ENCODE assay signal across 9 cellular contexts in genomic region chr14:88793259-88793625, GRCh38. TPM values are rescaled to one million over a fixed set of nuclear protein-coding genes. Genes with fewer than 3 reads are reported as not detected.
A peak's percentile ranks its signal among the peaks of the same experiment; 100 is the strongest.
DNase-seq lines count a peak whose midpoint lies in the region; ATAC-seq and TF ChIP-seq lines count a peak whose summit lies in the region.
"Had no signal": no experiment of that assay in that cellular context is flagged by ENCODE, and none has a peak within 500 bp of the region (broad histone marks: within the 10 kb centered on the region; RNA-seq: fewer than 3 reads in every experiment).

No MANE protein-coding gene starts in this region.

- TF ChIP-seq CTCF in KMS-11 (conservative IDR thresholded peaks at IDR 0.05; ENCODE audit: low read depth, low read length): no peak
- TF ChIP-seq CTCF in astrocyte of the cerebellum (IDR thresholded peaks at IDR 0.05; ENCODE audit: low read depth, low read length, missing control alignments): no peak
- no peak for TF ChIP-seq CTCF in left lung (IDR thresholded peaks at IDR 0.05)

- no peaks in the 10 kb centered on the region for H3K79me2 ChIP-seq in KMS-11 (ENCODE audit: insufficient read depth, low read depth)

- in situ Hi-C loops in astrocyte of the cerebellum (cut with HindIII; ENCODE audit: low sequenced_read_pairs): no loop called here

- H4K20me1 ChIP-seq in KMS-11 (ENCODE audit: insufficient read depth): no peaks in the 10 kb centered on the region

- DNase-seq in astrocyte of the cerebellum (ENCODE audit: low read depth) (no peak), left lung (peak in 1 of 2 donors; percentile 24), substantia nigra (lab: John Stamatoyannopoulos, UW) (peak in 13 of 49 donors; percentile 4 to 85 (median 26)), midbrain (lab: John Stamatoyannopoulos, UW) (no peak)
- DNase-seq in effector CD4-positive, alpha-beta T cell: no peak
- DNase-seq in activated CD8-positive, alpha-beta memory T cell treated with anti-CD3 and anti-CD28 coated beads, Interleukin-2, amount 50 U/mL, for 48 hours: no peak

- peak overlapping the region; percentile 48 for H3K4me2 ChIP-seq in KMS-11

- ATAC-seq in left lung (no peak), GM19328 (IDR thresholded peaks at IDR 0.05; ENCODE audit: unreplicated experiment) (no peak)

- H3K4me3 ChIP-seq in KMS-11 (IDR thresholded peaks at IDR 0.05; ENCODE audit: insufficient read depth, low read depth, low read length) (no peak overlapping the region), astrocyte of the cerebellum (ENCODE audit: low read depth, low read length) (peak overlapping the region; percentile 47), left lung (peak overlapping the region; percentile 52 to 59)

- peak overlapping the region; percentile 41; the same call in 1 of the 2 replicates for H3K9ac ChIP-seq in KMS-11

- H3K27ac ChIP-seq in KMS-11 (peak overlapping the region; percentile 46; the same call in 1 of the 2 replicates), left lung (peak overlapping the region in 1 of 2 donors; percentile 64), substantia nigra (ENCODE audit: low read depth, low read length, poor library complexity, severe bottlenecking) (peak overlapping the region; percentile 42)

- H3K27me3 ChIP-seq in KMS-11 (ENCODE audit: insufficient read depth, low read depth): no peaks in the 10 kb centered on the region
- H3K27me3 ChIP-seq in left lung: peaks cover 17 to 43% of the 10 kb centered on the region in 2 donors

- peak overlapping the region; percentile 90 for H2AFZ ChIP-seq in KMS-11 (ENCODE audit: low read depth)

- peaks cover 16% of the 10 kb centered on the region for H3K4me1 ChIP-seq in KMS-11 (ENCODE audit: low read depth, poor library complexity, severe bottlenecking)
- H3K4me1 ChIP-seq in left lung: peaks cover 0 to 19% of the 10 kb centered on the region in 2 donors

- H3K36me3 ChIP-seq in KMS-11 (ENCODE audit: insufficient read depth) (no peaks in the 10 kb centered on the region), left lung (no peaks in the 10 kb centered on the region)

- H3K9me3 ChIP-seq in left lung: no peaks in the 10 kb centered on the region

- intact Hi-C loops in left lung (cut with DNase I): no loop called here

RNA-seq across cellular contexts. Expression of gene EML5, which starts 0.5 kb away (rescaled TPM):
- total RNA-seq in left lung: 1 to 10 TPM; 1.1 to 1.8 TPM
- total RNA-seq: myocyte had no signal

RNA-seq across cellular contexts. Expression of gene TTC8, which starts 31.2 kb away (rescaled TPM):
- 10 to 100 TPM; 17.3 to 17.5 TPM for total RNA-seq in left lung
